11 cellular contexts compared by ENCODE assay signal in genomic region chr15:52289629-52290081, GRCh38. TPM values are rescaled to one million over a fixed set of nuclear protein-coding genes. Genes with fewer than 3 reads are reported as not detected.
A peak's percentile ranks its signal among the peaks of the same experiment; 100 is the strongest.
DNase-seq lines count a peak whose midpoint lies in the region; ATAC-seq and TF ChIP-seq lines count a peak whose summit lies in the region.
"Had no signal": no experiment of that assay in that cellular context is flagged by ENCODE, and none has a peak within 500 bp of the region (broad histone marks: within the 10 kb centered on the region; RNA-seq: fewer than 3 reads in every experiment).

No MANE protein-coding gene starts in this region.

- H2BK120ac ChIP-seq in H9 (ENCODE audit: low read depth, low read length, poor library complexity, severe bottlenecking): no peak overlapping the region

- H3K9me3 ChIP-seq in H9 (ENCODE audit: control insufficient read depth, low read depth, low read length): no peaks in the 10 kb centered on the region
- H3K9me3 ChIP-seq: thoracic aorta had no signal

- no peak for TF ChIP-seq CTCF in H9 (conservative IDR thresholded peaks at IDR 0.05)

- no CpG with 5 or more reads among the region's 4 CpGs for WGBS in H9 (ENCODE audit: extremely low coverage, insufficient read length, low lambda C conversion rate)

- intact Hi-C loops in activated CD4-positive, alpha-beta memory T cell treated with anti-CD3 and anti-CD28 coated beads for 36 hours (cut with micrococcal nuclease): loop anchor here (1.0 kb wide), 1 partner anchor 27 kb away; no protein-coding TSS in a partner anchor

- peaks cover 29 to 45% (median 33%) of the 10 kb centered on the region in 3 experiments for H3K36me3 Mint-ChIP-seq in H9 (ENCODE audit: insufficient read depth in 1 of 3, low read depth in 3 of 3)
- H3K36me3 Mint-ChIP-seq in stimulated activated effector memory CD8-positive, alpha-beta T cell treated with anti-CD3 and anti-CD28 coated beads, Interleukin-12 subunit alpha, Interleukin-12 subunit beta, amount 100 ng/mL, for 72 hours: no peaks in the 10 kb centered on the region
- no peaks in the 10 kb centered on the region for H3K36me3 Mint-ChIP-seq in activated CD4-positive, alpha-beta memory T cell treated with anti-CD3 and anti-CD28 coated beads for 36 hours

- H2AFZ ChIP-seq in H9 (ENCODE audit: low read length): no peak overlapping the region
- H2AFZ ChIP-seq: parathyroid adenoma had no signal

- H3K4me2 ChIP-seq in H9 (ENCODE audit: insufficient read depth, insufficient read length, low read length): no peak overlapping the region

- peaks cover 10 to 16% of the 10 kb centered on the region in 2 experiments; a peak in 4 of 5 replicates for H3K9me3 Mint-ChIP-seq in H9
- no peaks in the 10 kb centered on the region for H3K9me3 Mint-ChIP-seq in stimulated activated effector memory CD8-positive, alpha-beta T cell treated with anti-CD3 and anti-CD28 coated beads, Interleukin-12 subunit alpha, Interleukin-12 subunit beta, amount 100 ng/mL, for 72 hours
- no peaks in the 10 kb centered on the region for H3K9me3 Mint-ChIP-seq in activated CD4-positive, alpha-beta memory T cell treated with anti-CD3 and anti-CD28 coated beads for 36 hours

- H4K5ac ChIP-seq in H9 (ENCODE audit: insufficient read length, low read depth, low read length): no peak overlapping the region

- H4K91ac ChIP-seq in H9 (ENCODE audit: insufficient read length, low read depth, low read length): no peak overlapping the region

- peak overlapping the region in 2 of 3 experiments; percentile 85 to 93; a peak in 4 of 7 replicates for H3K27ac Mint-ChIP-seq in H9
- peak overlapping the region; percentile 59 for H3K27ac Mint-ChIP-seq in stimulated activated effector memory CD8-positive, alpha-beta T cell treated with anti-CD3 and anti-CD28 coated beads, Interleukin-12 subunit alpha, Interleukin-12 subunit beta, amount 100 ng/mL, for 72 hours
- no peak overlapping the region for H3K27ac Mint-ChIP-seq in activated CD4-positive, alpha-beta memory T cell treated with anti-CD3 and anti-CD28 coated beads for 36 hours

- no peak overlapping the region for H3K4me3 Mint-ChIP-seq in H9
- H3K4me3 Mint-ChIP-seq in stimulated activated effector memory CD8-positive, alpha-beta T cell treated with anti-CD3 and anti-CD28 coated beads, Interleukin-12 subunit alpha, Interleukin-12 subunit beta, amount 100 ng/mL, for 72 hours: no peak overlapping the region
- H3K4me3 Mint-ChIP-seq in activated CD4-positive, alpha-beta memory T cell treated with anti-CD3 and anti-CD28 coated beads for 36 hours: no peak overlapping the region

- H3K79me2 ChIP-seq in H9 (ENCODE audit: insufficient read depth, low read length): peaks cover 4% of the 10 kb centered on the region; the same call in 1 of the 2 replicates
- H3K79me2 ChIP-seq: parathyroid adenoma had no signal

- H3K27me3 ChIP-seq in H9 (ENCODE audit: insufficient read depth, low read length): no peaks in the 10 kb centered on the region

- no peak overlapping the region for H3K14ac ChIP-seq in H9 (ENCODE audit: insufficient read depth, low read length)

- H3T11ph ChIP-seq in H9 (ENCODE audit: low read length): no peak overlapping the region

- H2BK20ac ChIP-seq in H9 (ENCODE audit: low read depth, low read length, poor library complexity, severe bottlenecking): no peak overlapping the region

- no peaks in the 10 kb centered on the region for H3K79me1 ChIP-seq in H9 (ENCODE audit: insufficient read depth, low read depth, low read length, poor library complexity, severe bottlenecking)

- H3K9ac ChIP-seq in H9 (ENCODE audit: extremely low read depth, insufficient read length, low read length): no peak overlapping the region
- H3K9ac ChIP-seq: parathyroid adenoma had no signal

- no peak overlapping the region for H3K27ac ChIP-seq in H9 (ENCODE audit: insufficient read length, low read depth, low read length)
- H3K27ac ChIP-seq: parathyroid adenoma, thoracic aorta had no signal

- H3K23ac ChIP-seq in H9 (ENCODE audit: insufficient read length, low read depth, low read length): no peak overlapping the region

- ATAC-seq in stimulated activated effector memory CD8-positive, alpha-beta T cell treated with anti-CD3 and anti-CD28 coated beads, Interleukin-12 subunit alpha, Interleukin-12 subunit beta, amount 100 ng/mL, for 72 hours: no peak
- ATAC-seq in HG02885 (IDR thresholded peaks at IDR 0.05; ENCODE audit: poor library complexity, unreplicated experiment): no peak

- H3K18ac ChIP-seq in H9 (ENCODE audit: insufficient read length, low read depth, low read length): no peak overlapping the region

- H3K56ac ChIP-seq in H9 (ENCODE audit: insufficient read length, low read depth, low read length): no peak overlapping the region

- POLR2A ChIA-PET in activated CD4-positive, alpha-beta memory T cell treated with anti-CD3 and anti-CD28 coated beads for 36 hours (lab: Charles Lee): no interaction called here

- no peaks in the 10 kb centered on the region for H3K27me3 Mint-ChIP-seq in H9 (ENCODE audit: low read depth)
- peaks cover 22% of the 10 kb centered on the region for H3K27me3 Mint-ChIP-seq in activated CD4-positive, alpha-beta memory T cell treated with anti-CD3 and anti-CD28 coated beads for 36 hours

- DNase-seq in H9 (no peak), UCSD-AML1 (lab: John Stamatoyannopoulos, UW; ENCODE audit: unreplicated experiment) (peak; percentile 23), iPS-NIHi11 (ENCODE audit: low spot score) (peak; percentile 37), dedifferentiated amniotic fluid mesenchymal stem cell (ENCODE audit: extremely low spot score) (no peak)
- no peak for DNase-seq in stimulated activated effector memory CD8-positive, alpha-beta T cell treated with anti-CD3 and anti-CD28 coated beads, Interleukin-12 subunit alpha, Interleukin-12 subunit beta, amount 100 ng/mL, for 72 hours (ENCODE audit: low spot score in 2 of 2)
- DNase-seq in activated CD8-positive, alpha-beta memory T cell treated with anti-CD3 and anti-CD28 coated beads, Interleukin-2, amount 50 U/mL, for 48 hours: no peak
- no peak for DNase-seq in activated CD4-positive, alpha-beta memory T cell treated with anti-CD3 and anti-CD28 coated beads for 36 hours
- DNase-seq: erythroblast had no signal

- no peak overlapping the region for H2AK5ac ChIP-seq in H9 (ENCODE audit: insufficient read length, low read length)

- no peak overlapping the region for H4K8ac ChIP-seq in H9 (replicated peaks; ENCODE audit: insufficient read length, low read depth, low read length)

- no peak overlapping the region for H3K4ac ChIP-seq in H9 (ENCODE audit: low read depth, low read length)

- H3K23me2 ChIP-seq in H9 (ENCODE audit: insufficient read length, low read depth, low read length, poor library complexity, severe bottlenecking): peaks cover under 1% of the 10 kb centered on the region

- H2BK5ac ChIP-seq in H9 (ENCODE audit: insufficient read length, low read length): no peak overlapping the region

- CTCF ChIA-PET in activated CD4-positive, alpha-beta memory T cell treated with anti-CD3 and anti-CD28 coated beads for 36 hours (lab: Charles Lee): no interaction called here

- H2BK15ac ChIP-seq in H9 (ENCODE audit: low read depth, low read length): no peak overlapping the region

- H3K4me1 Mint-ChIP-seq in H9: peaks cover 44 to 47% of the 10 kb centered on the region in 2 experiments
- H3K4me1 Mint-ChIP-seq in stimulated activated effector memory CD8-positive, alpha-beta T cell treated with anti-CD3 and anti-CD28 coated beads, Interleukin-12 subunit alpha, Interleukin-12 subunit beta, amount 100 ng/mL, for 72 hours: peaks cover 16% of the 10 kb centered on the region
- H3K4me1 Mint-ChIP-seq in activated CD4-positive, alpha-beta memory T cell treated with anti-CD3 and anti-CD28 coated beads for 36 hours (ENCODE audit: low read depth): peaks cover 6% of the 10 kb centered on the region

- no peak overlapping the region for H2BK12ac ChIP-seq in H9 (ENCODE audit: insufficient read length, low read depth, low read length)

- no peaks in the 10 kb centered on the region for H4K20me1 ChIP-seq in H9 (ENCODE audit: control insufficient read depth, insufficient read depth, insufficient read length)

- H3K4me1 ChIP-seq in H9 (ENCODE audit: insufficient read depth, low read length): peaks cover 6% of the 10 kb centered on the region; the same call in 1 of the 2 replicates

RNA-seq across cellular contexts. Expression of gene MYO5C, which starts 5.9 kb away (rescaled TPM):
- 22.2 and 22.4 TPM in 2 replicates for total RNA-seq in H9 (2021)
- under 1 TPM; 0.27 to 0.50 TPM for total RNA-seq in activated CD4-positive, alpha-beta memory T cell treated with anti-CD3 and anti-CD28 coated beads for 36 hours

Comparison
In these comparisons a context has a peak if more than half of its experiments do, and no peak if none do; other contexts are left out.
1. DNase-seq: peak in UCSD-AML1 (single experiment) and iPS-NIHi11 (single experiment); none in H9 (single experiment), stimulated activated effector memory CD8-positive, alpha-beta T cell treated with anti-CD3 and anti-CD28 coated beads, Interleukin-12 subunit alpha, Interleukin-12 subunit beta, amount 100 ng/mL, for 72 hours (0 of 2), activated CD8-positive, alpha-beta memory T cell treated with anti-CD3 and anti-CD28 coated beads, Interleukin-2, amount 50 U/mL, for 48 hours (single experiment), activated CD4-positive, alpha-beta memory T cell treated with anti-CD3 and anti-CD28 coated beads for 36 hours (single experiment) and dedifferentiated amniotic fluid mesenchymal stem cell (single experiment).
2. RNA of gene MYO5C, which starts 5.9 kb away (total RNA-seq): 22.2 to 22.4 TPM in H9; 0.27 to 0.50 TPM in activated CD4-positive, alpha-beta memory T cell treated with anti-CD3 and anti-CD28 coated beads for 36 hours; every median in the first group is over 10 times any median in the second.